Comparison of ENCODE assay signal across 8 cellular contexts in genomic region chr3:150414273-150414672, GRCh38. TPM values are rescaled to one million over a fixed set of nuclear protein-coding genes. Genes with fewer than 3 reads are reported as not detected.
DNase-seq lines count a peak whose midpoint lies in the region; ATAC-seq and TF ChIP-seq lines count a peak whose summit lies in the region.

No MANE protein-coding gene starts in this region.

- H2AFZ ChIP-seq in Loucy (ENCODE audit: low read length) = no peak overlapping the region

- peak overlapping the region; percentile 82 for H3K9ac ChIP-seq in Loucy (ENCODE audit: low read depth, low read length, poor library complexity, severe bottlenecking)

- 50 to 83% methylated on average over 1 of the region's 2 CpGs for WGBS in mesodermal cell (ENCODE audit: insufficient coverage in 2 of 2), 2 experiments

- H3K4me3 ChIP-seq in Loucy (ENCODE audit: low read length, poor library complexity, severe bottlenecking) (peak overlapping the region; percentile 86), mesodermal cell (ENCODE audit: extremely low read depth, insufficient read depth, low read length, poor library complexity, severe bottlenecking) (peak overlapping the region; percentile 95)

- no peak overlapping the region for H3K27ac ChIP-seq in caudate nucleus (ENCODE audit: low read depth, low read length)
- no peak overlapping the region for H3K27ac ChIP-seq in mesodermal cell (ENCODE audit: low read depth, low read length, severe bottlenecking)

- no peaks in the 10 kb centered on the region for H3K9me2 ChIP-seq in Loucy (replicated peaks; ENCODE audit: low read depth, low read length)

- TF ChIP-seq CTCF in Loucy (conservative IDR thresholded peaks at IDR 0.05; ENCODE audit: low read length) = no peak

- H3K36me3 ChIP-seq in Loucy (ENCODE audit: insufficient read depth, low read length) (no peaks in the 10 kb centered on the region), mesodermal cell (ENCODE audit: control insufficient read depth, insufficient read depth, low read length) (peaks cover 34% of the 10 kb centered on the region)

- H4K20me1 ChIP-seq in Loucy (ENCODE audit: insufficient read depth, low read length, poor library complexity, severe bottlenecking) = peaks cover 98% of the 10 kb centered on the region

- H3K4me1 ChIP-seq in Loucy (ENCODE audit: insufficient read depth, low read length, poor library complexity, severe bottlenecking) (peaks cover 75% of the 10 kb centered on the region), mesodermal cell (ENCODE audit: control insufficient read depth, insufficient read depth, low read length, poor library complexity, severe bottlenecking) (peaks cover 12% of the 10 kb centered on the region)

- H3K9me3 ChIP-seq in Loucy (ENCODE audit: insufficient read depth, low read depth, low read length) = no peaks in the 10 kb centered on the region
- no peaks in the 10 kb centered on the region for H3K9me3 ChIP-seq in mesodermal cell (ENCODE audit: control insufficient read depth, low read length)

- H3K4me2 ChIP-seq in Loucy (ENCODE audit: low read depth, low read length, poor library complexity, severe bottlenecking) = peak overlapping the region; percentile 93

- H3K27me3 ChIP-seq in Loucy (ENCODE audit: insufficient read depth, low read length, poor library complexity, severe bottlenecking) = no peaks in the 10 kb centered on the region

- ATAC-seq in HG02763 (IDR thresholded peaks at IDR 0.05; ENCODE audit: unreplicated experiment) = no peak
- ATAC-seq in HG02588 (IDR thresholded peaks at IDR 0.05; ENCODE audit: unreplicated experiment) = no peak

- no peaks in the 10 kb centered on the region for H3F3A ChIP-seq in Loucy (ENCODE audit: low read depth)

- peak; percentile 37 for DNase-seq in CD1c-positive myeloid dendritic cell (ENCODE audit: extremely low spot score)
- DNase-seq in caudate nucleus (lab: John Stamatoyannopoulos, UW) = peak in 33 of 61 donors; percentile 0 to 65 (median 23)
- no peak for DNase-seq in NCI-H1105 (lab: John Stamatoyannopoulos, UW)
- DNase-seq in NCI-H748 (lab: John Stamatoyannopoulos, UW; ENCODE audit: unreplicated experiment) = no peak

- H3K79me2 ChIP-seq in Loucy (ENCODE audit: insufficient read depth, low read length) = peaks cover 100% of the 10 kb centered on the region

RNA-seq across cellular contexts. Expression of gene TSC22D2, which starts 6.2 kb away (rescaled TPM):
- polyA plus RNA-seq in mesodermal cell (2013, experiment 1 of 2) = 38.9 TPM
- polyA plus RNA-seq in mesodermal cell (2013, experiment 2 of 2) = 36.0 TPM

Comparison
In these comparisons a context has a peak if more than half of its experiments do, and no peak if none do; other contexts are left out.
1. DNase-seq: peak in CD1c-positive myeloid dendritic cell (single experiment) and caudate nucleus (33 of 61); none in NCI-H1105 (single experiment) and NCI-H748 (single experiment).